ENCODE assay signal across 2 cellular contexts in genomic region chr11:97110376-97110775, GRCh38.
A peak's percentile ranks its signal among the peaks of the same experiment; 100 is the strongest.
TF ChIP-seq lines count a peak whose summit lies in the region.

No MANE protein-coding gene starts in this region.

TF ChIP-seq in IMR-90, 13 proteins besides CTCF, POLR2A, EP300 and RAD21:
- TF ChIP-seq CEBPB (IDR thresholded peaks at IDR 0.05; ENCODE audit: low read depth, low read length) (peak; percentile 51), CHD1 (IDR thresholded peaks at IDR 0.05; ENCODE audit: low read depth, low read length) (no peak)

TF ChIP-seq in K562, 482 proteins besides CTCF, POLR2A, EP300 and RAD21:
- TF ChIP-seq CEBPB (tag; IDR thresholded peaks at IDR 0.05) (peak; percentile 49), FOXP1 (CRISPR knock-in tag; IDR thresholded peaks at IDR 0.05) (no peak), ZNF184 (CRISPR knock-in tag; IDR thresholded peaks at IDR 0.05) (no peak), THAP7 (CRISPR knock-in tag; IDR thresholded peaks at IDR 0.05) (no peak), DMBX1 (CRISPR knock-in tag; IDR thresholded peaks at IDR 0.05; ENCODE audit: borderline replicate concordance) (no peak), TRIM24 (IDR thresholded peaks at IDR 0.05) (no peak), MCM5 (IDR thresholded peaks at IDR 0.05; ENCODE audit: low read depth) (no peak), SAP30 (IDR thresholded peaks at IDR 0.05; ENCODE audit: borderline replicate concordance, insufficient read depth, low read depth, low read length, poor library complexity, severe bottlenecking) (no peak), MTF1 (CRISPR knock-in tag; IDR thresholded peaks at IDR 0.05; ENCODE audit: borderline replicate concordance) (no peak), BRF1 (IDR thresholded peaks at IDR 0.05; ENCODE audit: borderline replicate concordance, extremely low read depth, insufficient read length) (no peak), CEBPG (CRISPR knock-in tag; IDR thresholded peaks at IDR 0.05) (no peak), CEBPG (tag; conservative IDR thresholded peaks at IDR 0.05 in 1 of 2, IDR thresholded peaks at IDR 0.05 in 1 of 2) (peak; percentile 57 to 73), KLF1 (tag; IDR thresholded peaks at IDR 0.05) (no peak), ZBTB40 (IDR thresholded peaks at IDR 0.05) (no peak), ZBTB40 (CRISPR knock-in tag; IDR thresholded peaks at IDR 0.05) (no peak), XRCC4 (IDR thresholded peaks at IDR 0.05; ENCODE audit: extremely low read depth, insufficient read depth, insufficient read length) (no peak), LEF1 (IDR thresholded peaks at IDR 0.05) (no peak)
- TF ChIP-seq, protein P1, sequence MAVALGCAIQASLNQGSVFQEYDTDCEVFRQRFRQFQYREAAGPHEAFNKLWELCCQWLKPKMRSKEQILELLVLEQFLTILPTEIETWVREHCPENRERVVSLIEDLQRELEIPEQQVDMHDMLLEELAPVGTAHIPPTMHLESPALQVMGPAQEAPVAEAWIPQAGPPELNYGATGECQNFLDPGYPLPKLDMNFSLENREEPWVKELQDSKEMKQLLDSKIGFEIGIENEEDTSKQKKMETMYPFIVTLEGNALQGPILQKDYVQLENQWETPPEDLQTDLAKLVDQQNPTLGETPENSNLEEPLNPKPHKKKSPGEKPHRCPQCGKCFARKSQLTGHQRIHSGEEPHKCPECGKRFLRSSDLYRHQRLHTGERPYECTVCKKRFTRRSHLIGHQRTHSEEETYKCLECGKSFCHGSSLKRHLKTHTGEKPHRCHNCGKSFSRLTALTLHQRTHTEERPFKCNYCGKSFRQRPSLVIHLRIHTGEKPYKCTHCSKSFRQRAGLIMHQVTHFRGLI (CRISPR knock-in tag; IDR thresholded peaks at IDR 0.05) = no peak
- TF ChIP-seq, protein P2, sequence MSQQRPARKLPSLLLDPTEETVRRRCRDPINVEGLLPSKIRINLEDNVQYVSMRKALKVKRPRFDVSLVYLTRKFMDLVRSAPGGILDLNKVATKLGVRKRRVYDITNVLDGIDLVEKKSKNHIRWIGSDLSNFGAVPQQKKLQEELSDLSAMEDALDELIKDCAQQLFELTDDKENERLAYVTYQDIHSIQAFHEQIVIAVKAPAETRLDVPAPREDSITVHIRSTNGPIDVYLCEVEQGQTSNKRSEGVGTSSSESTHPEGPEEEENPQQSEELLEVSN (IDR thresholded peaks at IDR 0.05; ENCODE audit: borderline replicate concordance in 1 of 2, extremely low read depth in 1 of 2, insufficient read depth in 1 of 2, insufficient read length in 1 of 2, low read depth in 1 of 2, low read length in 1 of 2, poor library complexity in 1 of 2, severe bottlenecking in 1 of 2) = no peak
- TF ChIP-seq, protein P3, sequence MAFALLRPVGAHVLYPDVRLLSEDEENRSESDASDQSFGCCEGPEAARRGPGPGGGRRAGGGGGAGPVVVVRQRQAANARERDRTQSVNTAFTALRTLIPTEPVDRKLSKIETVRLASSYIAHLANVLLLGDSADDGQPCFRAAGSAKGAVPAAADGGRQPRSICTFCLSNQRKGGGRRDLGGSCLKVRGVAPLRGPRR (CRISPR knock-in tag; IDR thresholded peaks at IDR 0.05) = no peak
- TF ChIP-seq, protein P4, sequence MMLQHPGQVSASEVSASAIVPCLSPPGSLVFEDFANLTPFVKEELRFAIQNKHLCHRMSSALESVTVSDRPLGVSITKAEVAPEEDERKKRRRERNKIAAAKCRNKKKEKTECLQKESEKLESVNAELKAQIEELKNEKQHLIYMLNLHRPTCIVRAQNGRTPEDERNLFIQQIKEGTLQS (IDR thresholded peaks at IDR 0.05) = peak; percentile 14; the same call in 1 of the 2 replicates
- TF ChIP-seq, protein P4 (CRISPR knock-in tag; conservative IDR thresholded peaks at IDR 0.05) = no peak
- TF ChIP-seq, protein P5, sequence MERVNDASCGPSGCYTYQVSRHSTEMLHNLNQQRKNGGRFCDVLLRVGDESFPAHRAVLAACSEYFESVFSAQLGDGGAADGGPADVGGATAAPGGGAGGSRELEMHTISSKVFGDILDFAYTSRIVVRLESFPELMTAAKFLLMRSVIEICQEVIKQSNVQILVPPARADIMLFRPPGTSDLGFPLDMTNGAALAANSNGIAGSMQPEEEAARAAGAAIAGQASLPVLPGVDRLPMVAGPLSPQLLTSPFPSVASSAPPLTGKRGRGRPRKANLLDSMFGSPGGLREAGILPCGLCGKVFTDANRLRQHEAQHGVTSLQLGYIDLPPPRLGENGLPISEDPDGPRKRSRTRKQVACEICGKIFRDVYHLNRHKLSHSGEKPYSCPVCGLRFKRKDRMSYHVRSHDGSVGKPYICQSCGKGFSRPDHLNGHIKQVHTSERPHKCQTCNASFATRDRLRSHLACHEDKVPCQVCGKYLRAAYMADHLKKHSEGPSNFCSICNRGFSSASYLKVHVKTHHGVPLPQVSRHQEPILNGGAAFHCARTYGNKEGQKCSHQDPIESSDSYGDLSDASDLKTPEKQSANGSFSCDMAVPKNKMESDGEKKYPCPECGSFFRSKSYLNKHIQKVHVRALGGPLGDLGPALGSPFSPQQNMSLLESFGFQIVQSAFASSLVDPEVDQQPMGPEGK (CRISPR knock-in tag; IDR thresholded peaks at IDR 0.05; ENCODE audit: borderline replicate concordance) = no peak
- TF ChIP-seq, protein P6, sequence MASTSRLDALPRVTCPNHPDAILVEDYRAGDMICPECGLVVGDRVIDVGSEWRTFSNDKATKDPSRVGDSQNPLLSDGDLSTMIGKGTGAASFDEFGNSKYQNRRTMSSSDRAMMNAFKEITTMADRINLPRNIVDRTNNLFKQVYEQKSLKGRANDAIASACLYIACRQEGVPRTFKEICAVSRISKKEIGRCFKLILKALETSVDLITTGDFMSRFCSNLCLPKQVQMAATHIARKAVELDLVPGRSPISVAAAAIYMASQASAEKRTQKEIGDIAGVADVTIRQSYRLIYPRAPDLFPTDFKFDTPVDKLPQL (IDR thresholded peaks at IDR 0.05; ENCODE audit: extremely low read depth, insufficient read length) = no peak
- TF ChIP-seq, protein P7, sequence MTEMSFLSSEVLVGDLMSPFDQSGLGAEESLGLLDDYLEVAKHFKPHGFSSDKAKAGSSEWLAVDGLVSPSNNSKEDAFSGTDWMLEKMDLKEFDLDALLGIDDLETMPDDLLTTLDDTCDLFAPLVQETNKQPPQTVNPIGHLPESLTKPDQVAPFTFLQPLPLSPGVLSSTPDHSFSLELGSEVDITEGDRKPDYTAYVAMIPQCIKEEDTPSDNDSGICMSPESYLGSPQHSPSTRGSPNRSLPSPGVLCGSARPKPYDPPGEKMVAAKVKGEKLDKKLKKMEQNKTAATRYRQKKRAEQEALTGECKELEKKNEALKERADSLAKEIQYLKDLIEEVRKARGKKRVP (CRISPR knock-in tag; IDR thresholded peaks at IDR 0.05) = no peak
